8 cellular contexts compared by ENCODE assay signal in the genomic region with DNA sequence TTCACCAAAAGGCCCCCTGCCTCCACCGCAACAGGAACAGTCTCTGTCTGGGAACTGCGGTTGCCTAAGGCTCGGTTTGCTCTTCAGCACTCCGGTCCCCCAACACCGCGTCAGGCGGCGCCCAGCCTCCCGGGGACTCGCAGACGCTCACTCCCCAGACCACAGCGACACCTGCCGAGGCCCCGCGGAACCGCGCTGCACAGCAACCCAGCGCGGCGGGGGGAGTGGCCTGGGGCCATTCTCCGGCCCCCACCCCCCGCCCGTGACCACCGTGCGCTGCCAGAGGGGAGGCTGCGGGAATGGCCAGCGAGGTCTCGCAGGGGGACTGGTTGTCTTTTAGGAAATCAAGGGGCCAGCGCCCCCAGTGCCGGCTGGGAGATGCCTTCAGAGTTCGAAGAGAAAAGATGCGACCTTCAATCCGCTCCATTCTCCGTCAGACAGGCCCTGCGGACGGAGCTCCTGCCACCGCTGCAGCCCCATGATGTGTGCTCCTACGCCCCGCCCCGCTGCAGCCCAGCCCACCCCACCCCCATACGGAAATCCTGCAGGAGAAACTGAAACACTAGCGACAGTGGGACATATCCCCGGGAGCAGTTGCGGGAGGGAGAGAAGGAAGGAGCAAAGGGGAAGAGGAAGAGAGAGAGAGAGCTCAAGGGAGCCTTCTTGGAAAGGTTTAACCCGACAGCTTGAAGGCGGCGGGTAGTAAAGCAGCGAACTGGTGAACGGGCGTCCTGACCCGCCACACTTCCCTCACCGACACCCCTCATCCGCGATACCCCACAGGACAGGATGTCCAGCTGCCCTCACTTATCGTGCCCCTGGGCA.
DNase-seq lines count a peak whose midpoint lies in the region; ATAC-seq lines count a peak whose summit lies in the region.

No MANE protein-coding gene starts in this region.

- H3K27ac ChIP-seq in ACC112 (ENCODE audit: low read depth, low read length): peak overlapping the region; percentile 30

- peaks cover 32% of the 10 kb centered on the region for H3K27me3 ChIP-seq in ACC112 (ENCODE audit: insufficient read depth, low read length)

- H3K4me3 ChIP-seq in ACC112 (ENCODE audit: low read depth, low read length): peak overlapping the region; percentile 90

- DNase-seq in NCI-H2196 (lab: John Stamatoyannopoulos, UW; ENCODE audit: unreplicated experiment) (peak; percentile 85), cerebellum (ENCODE audit: low spot score) (peak; percentile 85), kidney tubule cell (ENCODE audit: low spot score) (peak; percentile 81)
- peak; percentile 69 for DNase-seq in activated CD4-positive, alpha-beta T cell treated with anti-CD3 and anti-CD28 coated beads for 1 hour
- DNase-seq in stimulated activated CD4-positive, alpha-beta T cell treated with anti-CD3 and anti-CD28 coated beads, Interleukin-15, amount 100 ng/mL, for 48 hours (ENCODE audit: low read depth in 2 of 2): peak; percentile 63 to 76

- no peaks in the 10 kb centered on the region for H3K36me3 ChIP-seq in ACC112 (ENCODE audit: insufficient read depth, low read length)

- no peaks in the 10 kb centered on the region for H3K79me2 ChIP-seq in ACC112 (ENCODE audit: control insufficient read depth, insufficient read depth, low read length, unreplicated experiment)

- peak overlapping the region; percentile 98 for H2AFZ ChIP-seq in ACC112 (ENCODE audit: low read length, unreplicated experiment)

- peak; percentile 96 for ATAC-seq in GM18858 (IDR thresholded peaks at IDR 0.05; ENCODE audit: unreplicated experiment)
- ATAC-seq in HG03097 (IDR thresholded peaks at IDR 0.05; ENCODE audit: low FRiP score, unreplicated experiment): peak; percentile 98

- no peaks in the 10 kb centered on the region for H3K4me1 ChIP-seq in ACC112 (ENCODE audit: control insufficient read depth, insufficient read depth, low read length, unreplicated experiment)

Comparison
In these comparisons a context has a peak if more than half of its experiments do, and no peak if none do; other contexts are left out.
1. Peak in every context shown above with its lines: DNase-seq, ATAC-seq, H3K4me3 ChIP-seq and H3K27ac ChIP-seq.